ENCODE assay signal across 1 cellular context in the genomic region with DNA sequence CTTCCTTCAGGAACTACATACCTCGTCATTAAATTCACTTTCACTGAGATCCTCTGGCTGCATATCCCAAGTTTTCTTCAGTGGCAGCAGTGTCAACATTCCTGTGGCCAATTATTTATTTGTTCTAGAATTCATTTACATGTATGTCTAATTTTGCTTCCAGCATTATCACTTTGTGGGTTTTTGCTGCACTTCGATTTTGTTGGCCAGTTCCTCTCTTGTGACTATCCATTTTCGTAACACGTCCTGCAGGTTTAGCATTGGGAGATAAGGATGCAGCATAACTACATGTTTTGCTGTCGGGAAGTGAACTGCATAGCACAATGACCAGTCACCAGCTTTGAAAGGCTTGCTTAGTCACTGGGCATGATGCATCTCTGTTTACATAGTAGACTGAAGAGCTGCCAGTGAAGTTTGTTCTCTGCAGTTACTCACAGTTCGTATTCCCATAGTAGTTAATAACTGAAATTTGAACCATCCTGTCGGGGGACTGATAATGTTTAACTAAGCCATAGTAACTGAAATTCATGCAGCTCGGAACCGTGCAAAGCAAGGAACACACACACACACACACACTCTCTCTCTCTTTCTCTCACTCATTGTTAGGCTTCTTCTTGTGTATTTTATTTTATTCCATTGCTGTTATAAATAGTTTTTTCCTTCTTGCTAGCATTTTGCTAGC.
A peak's percentile ranks its signal among the peaks of the same experiment; 100 is the strongest.
TF ChIP-seq lines count a peak whose summit lies in the region.

No MANE protein-coding gene starts in this region.

TF ChIP-seq in K562, 482 proteins besides CTCF, POLR2A, EP300 and RAD21 (continued from another document and continues in another):
- TF ChIP-seq ARID3A (IDR thresholded peaks at IDR 0.05; ENCODE audit: borderline replicate concordance, low read depth, low read length) (peak; percentile 54), NONO (IDR thresholded peaks at IDR 0.05; ENCODE audit: low read depth in 2 of 2, low read length in 1 of 2) (0 out of 4 replicates have a peak, but pooled peaks of 1 of the 2 experiments have one; percentile 13), NUFIP1 (IDR thresholded peaks at IDR 0.05; ENCODE audit: partially characterized antibody) (no peak), NFIC (IDR thresholded peaks at IDR 0.05) (peak; percentile 41), KLF16 (IDR thresholded peaks at IDR 0.05) (peak; percentile 38; the same call in 1 of the 2 replicates), ZNF146 (CRISPR knock-in tag; IDR thresholded peaks at IDR 0.05; ENCODE audit: unreplicated experiment) (no peak), SMARCC2 (IDR thresholded peaks at IDR 0.05; ENCODE audit: low read depth) (peak; percentile 92), MIER1 (IDR thresholded peaks at IDR 0.05; ENCODE audit: low read depth) (peak; percentile 52; the same call in 1 of the 2 replicates), KDM5B (IDR thresholded peaks at IDR 0.05; ENCODE audit: insufficient replicate concordance, low read depth, low read length) (peak; percentile 33), TAL1 (IDR thresholded peaks at IDR 0.05) (peak; percentile 51), E2F6 (IDR thresholded peaks at IDR 0.05; ENCODE audit: borderline replicate concordance in 1 of 2, extremely low read depth in 1 of 2, insufficient read depth in 1 of 2, insufficient read length in 1 of 2, low read depth in 1 of 2, low read length in 1 of 2, poor library complexity in 1 of 2, severe bottlenecking in 1 of 2) (no peak), MYNN (IDR thresholded peaks at IDR 0.05) (peak; percentile 86), MYNN (CRISPR knock-in tag; IDR thresholded peaks at IDR 0.05) (no peak), NFRKB (IDR thresholded peaks at IDR 0.05; ENCODE audit: low read depth) (peak; percentile 44; the same call in 1 of the 2 replicates), ATF7 (IDR thresholded peaks at IDR 0.05) (peak; percentile 91), RNF2 (IDR thresholded peaks at IDR 0.05) (peak; percentile 80), SMAD4 (CRISPR knock-in tag; conservative IDR thresholded peaks at IDR 0.05) (peak; percentile 32; the same call in 1 of the 2 replicates), ZBTB11 (CRISPR knock-in tag; IDR thresholded peaks at IDR 0.05) (peak in 1 of 3 experiments; percentile 58; a peak in 2 of 6 replicates), TEAD1 (CRISPR knock-in tag; IDR thresholded peaks at IDR 0.05) (peak; percentile 35 to 94; a peak in 2 of 4 replicates), ZBTB43 (CRISPR knock-in tag; IDR thresholded peaks at IDR 0.05) (no peak), ID3 (CRISPR knock-in tag; IDR thresholded peaks at IDR 0.05) (no peak), ID3 (tag; IDR thresholded peaks at IDR 0.05) (0 out of 2 replicates have a peak, but pooled peaks have one; percentile 14), ZNF764 (CRISPR knock-in tag; IDR thresholded peaks at IDR 0.05; ENCODE audit: low read depth) (no peak), JUND (IDR thresholded peaks at IDR 0.05; ENCODE audit: borderline replicate concordance, low read depth, low read length) (peak; percentile 96), JUND (tag; IDR thresholded peaks at IDR 0.05; ENCODE audit: borderline replicate concordance, low read depth, low read length) (peak; percentile 96), ZNF766 (CRISPR knock-in tag; conservative IDR thresholded peaks at IDR 0.05) (peak; percentile 81; the same call in 1 of the 2 replicates), HIVEP1 (CRISPR knock-in tag; IDR thresholded peaks at IDR 0.05) (no peak), FOSL1 (tag; conservative IDR thresholded peaks at IDR 0.05) (peak; percentile 99), ESRRA (IDR thresholded peaks at IDR 0.05; ENCODE audit: borderline replicate concordance, low read depth) (0 out of 2 replicates have a peak, but pooled peaks have one; percentile 56), PKNOX1 (IDR thresholded peaks at IDR 0.05) (peak; percentile 81), ZC3H11A (IDR thresholded peaks at IDR 0.05; ENCODE audit: low read depth, low read length) (no peak), MTA3 (IDR thresholded peaks at IDR 0.05; ENCODE audit: borderline replicate concordance) (peak; percentile 92), ZNF175 (CRISPR knock-in tag; IDR thresholded peaks at IDR 0.05; ENCODE audit: low read depth) (0 out of 2 replicates have a peak, but pooled peaks have one; percentile 17), SMARCA5 (IDR thresholded peaks at IDR 0.05) (no peak), MTA1 (IDR thresholded peaks at IDR 0.05; ENCODE audit: borderline replicate concordance) (peak; percentile 80; the same call in 1 of the 2 replicates), TEAD4 (IDR thresholded peaks at IDR 0.05; ENCODE audit: low read length) (peak; percentile 87), TEAD4 (CRISPR knock-in tag; IDR thresholded peaks at IDR 0.05; ENCODE audit: borderline replicate concordance) (no peak)
- TF ChIP-seq, protein P1, sequence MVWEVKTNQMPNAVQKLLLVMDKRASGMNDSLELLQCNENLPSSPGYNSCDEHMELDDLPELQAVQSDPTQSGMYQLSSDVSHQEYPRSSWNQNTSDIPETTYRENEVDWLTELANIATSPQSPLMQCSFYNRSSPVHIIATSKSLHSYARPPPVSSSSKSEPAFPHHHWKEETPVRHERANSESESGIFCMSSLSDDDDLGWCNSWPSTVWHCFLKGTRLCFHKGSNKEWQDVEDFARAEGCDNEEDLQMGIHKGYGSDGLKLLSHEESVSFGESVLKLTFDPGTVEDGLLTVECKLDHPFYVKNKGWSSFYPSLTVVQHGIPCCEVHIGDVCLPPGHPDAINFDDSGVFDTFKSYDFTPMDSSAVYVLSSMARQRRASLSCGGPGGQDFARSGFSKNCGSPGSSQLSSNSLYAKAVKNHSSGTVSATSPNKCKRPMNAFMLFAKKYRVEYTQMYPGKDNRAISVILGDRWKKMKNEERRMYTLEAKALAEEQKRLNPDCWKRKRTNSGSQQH (CRISPR knock-in tag; IDR thresholded peaks at IDR 0.05): no peak
- TF ChIP-seq, protein P2, sequence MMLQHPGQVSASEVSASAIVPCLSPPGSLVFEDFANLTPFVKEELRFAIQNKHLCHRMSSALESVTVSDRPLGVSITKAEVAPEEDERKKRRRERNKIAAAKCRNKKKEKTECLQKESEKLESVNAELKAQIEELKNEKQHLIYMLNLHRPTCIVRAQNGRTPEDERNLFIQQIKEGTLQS (IDR thresholded peaks at IDR 0.05): peak; percentile 98
- TF ChIP-seq, protein P2 (CRISPR knock-in tag; conservative IDR thresholded peaks at IDR 0.05): peak; percentile 94
- TF ChIP-seq, protein P3, sequence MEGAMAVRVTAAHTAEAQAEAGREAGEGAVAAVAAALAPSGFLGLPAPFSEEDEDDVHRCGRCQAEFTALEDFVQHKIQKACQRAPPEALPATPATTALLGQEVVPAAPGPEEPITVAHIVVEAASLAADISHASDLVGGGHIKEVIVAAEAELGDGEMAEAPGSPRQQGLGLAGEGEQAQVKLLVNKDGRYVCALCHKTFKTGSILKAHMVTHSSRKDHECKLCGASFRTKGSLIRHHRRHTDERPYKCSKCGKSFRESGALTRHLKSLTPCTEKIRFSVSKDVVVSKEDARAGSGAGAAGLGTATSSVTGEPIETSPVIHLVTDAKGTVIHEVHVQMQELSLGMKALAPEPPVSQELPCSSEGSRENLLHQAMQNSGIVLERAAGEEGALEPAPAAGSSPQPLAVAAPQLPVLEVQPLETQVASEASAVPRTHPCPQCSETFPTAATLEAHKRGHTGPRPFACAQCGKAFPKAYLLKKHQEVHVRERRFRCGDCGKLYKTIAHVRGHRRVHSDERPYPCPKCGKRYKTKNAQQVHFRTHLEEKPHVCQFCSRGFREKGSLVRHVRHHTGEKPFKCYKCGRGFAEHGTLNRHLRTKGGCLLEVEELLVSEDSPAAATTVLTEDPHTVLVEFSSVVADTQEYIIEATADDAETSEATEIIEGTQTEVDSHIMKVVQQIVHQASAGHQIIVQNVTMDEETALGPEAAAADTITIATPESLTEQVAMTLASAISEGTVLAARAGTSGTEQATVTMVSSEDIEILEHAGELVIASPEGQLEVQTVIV (CRISPR knock-in tag; IDR thresholded peaks at IDR 0.05; ENCODE audit: borderline replicate concordance): no peak
- TF ChIP-seq, protein P4, sequence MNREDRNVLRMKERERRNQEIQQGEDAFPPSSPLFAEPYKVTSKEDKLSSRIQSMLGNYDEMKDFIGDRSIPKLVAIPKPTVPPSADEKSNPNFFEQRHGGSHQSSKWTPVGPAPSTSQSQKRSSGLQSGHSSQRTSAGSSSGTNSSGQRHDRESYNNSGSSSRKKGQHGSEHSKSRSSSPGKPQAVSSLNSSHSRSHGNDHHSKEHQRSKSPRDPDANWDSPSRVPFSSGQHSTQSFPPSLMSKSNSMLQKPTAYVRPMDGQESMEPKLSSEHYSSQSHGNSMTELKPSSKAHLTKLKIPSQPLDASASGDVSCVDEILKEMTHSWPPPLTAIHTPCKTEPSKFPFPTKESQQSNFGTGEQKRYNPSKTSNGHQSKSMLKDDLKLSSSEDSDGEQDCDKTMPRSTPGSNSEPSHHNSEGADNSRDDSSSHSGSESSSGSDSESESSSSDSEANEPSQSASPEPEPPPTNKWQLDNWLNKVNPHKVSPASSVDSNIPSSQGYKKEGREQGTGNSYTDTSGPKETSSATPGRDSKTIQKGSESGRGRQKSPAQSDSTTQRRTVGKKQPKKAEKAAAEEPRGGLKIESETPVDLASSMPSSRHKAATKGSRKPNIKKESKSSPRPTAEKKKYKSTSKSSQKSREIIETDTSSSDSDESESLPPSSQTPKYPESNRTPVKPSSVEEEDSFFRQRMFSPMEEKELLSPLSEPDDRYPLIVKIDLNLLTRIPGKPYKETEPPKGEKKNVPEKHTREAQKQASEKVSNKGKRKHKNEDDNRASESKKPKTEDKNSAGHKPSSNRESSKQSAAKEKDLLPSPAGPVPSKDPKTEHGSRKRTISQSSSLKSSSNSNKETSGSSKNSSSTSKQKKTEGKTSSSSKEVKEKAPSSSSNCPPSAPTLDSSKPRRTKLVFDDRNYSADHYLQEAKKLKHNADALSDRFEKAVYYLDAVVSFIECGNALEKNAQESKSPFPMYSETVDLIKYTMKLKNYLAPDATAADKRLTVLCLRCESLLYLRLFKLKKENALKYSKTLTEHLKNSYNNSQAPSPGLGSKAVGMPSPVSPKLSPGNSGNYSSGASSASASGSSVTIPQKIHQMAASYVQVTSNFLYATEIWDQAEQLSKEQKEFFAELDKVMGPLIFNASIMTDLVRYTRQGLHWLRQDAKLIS (CRISPR knock-in tag; IDR thresholded peaks at IDR 0.05): 0 out of 2 replicates have a peak, but pooled peaks have one; percentile 34
